8 cellular contexts compared by ENCODE assay signal in the genomic region with DNA sequence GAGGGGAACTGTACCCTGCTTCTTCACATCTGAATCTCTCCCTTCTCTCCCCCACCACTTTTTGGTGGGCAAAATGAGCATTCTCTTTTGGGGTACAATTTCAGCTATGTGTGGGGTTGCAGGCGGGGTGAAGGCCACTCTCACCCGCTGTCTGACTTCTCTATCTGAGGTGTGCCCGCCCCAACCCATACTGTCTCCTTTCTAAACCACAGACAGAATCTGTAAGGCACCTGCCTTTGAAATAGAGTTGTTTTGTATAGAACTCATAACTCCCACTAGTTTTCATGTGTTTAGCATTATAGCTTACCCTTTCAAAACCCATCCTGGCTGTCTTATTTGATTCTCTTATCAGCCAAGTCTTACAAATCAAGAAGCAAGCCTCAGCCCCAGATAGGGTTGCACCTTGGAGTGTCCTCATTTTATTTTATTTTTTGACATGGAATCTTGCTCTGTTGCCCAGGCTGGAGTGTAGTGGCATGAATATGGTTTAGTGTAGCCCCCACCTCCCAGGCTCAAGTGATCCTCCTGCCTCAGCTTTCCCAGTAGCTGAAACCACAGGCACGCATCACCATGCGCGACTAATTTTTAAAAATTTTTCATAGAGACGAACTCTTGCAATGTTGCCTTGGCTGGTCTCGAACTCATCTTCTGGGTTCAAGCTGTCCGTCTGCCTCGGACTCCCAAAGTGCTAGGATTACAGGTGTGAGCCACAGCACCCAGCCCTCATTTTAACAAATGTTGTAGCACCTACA. TPM values are rescaled to one million over a fixed set of nuclear protein-coding genes. Genes with fewer than 3 reads are reported as not detected.
DNase-seq lines count a peak whose midpoint lies in the region; ATAC-seq and TF ChIP-seq lines count a peak whose summit lies in the region.

No MANE protein-coding gene starts in this region.

- H3K4me3 Mint-ChIP-seq in type B pancreatic cell, result peak overlapping the region; percentile 63

- H3K36me3 ChIP-seq in heart right ventricle, result peaks cover 0 to 33% (median 0%) of the 10 kb centered on the region in 9 donors

- no peaks in the 10 kb centered on the region for H3K9me3 Mint-ChIP-seq in type B pancreatic cell

- intact Hi-C loops in heart right ventricle (cut with DNase I), result loop anchor here in 1 of 10 donors (5.0 kb wide), 1 partner anchor 36 kb away; no protein-coding TSS in a partner anchor
- intact Hi-C loops in cardiac septum (cut with DNase I), result no loop called here

- H3K27me3 Mint-ChIP-seq in type B pancreatic cell, result no peaks in the 10 kb centered on the region

- H3K27me3 ChIP-seq in heart right ventricle (no peaks in the 10 kb centered on the region), layer of hippocampus (ENCODE audit: control insufficient read depth, insufficient read depth, low read length) (no peaks in the 10 kb centered on the region)

- peak overlapping the region in 1 of 10 donors; percentile 18 for H3K4me3 ChIP-seq in heart right ventricle

- H3K4me1 Mint-ChIP-seq in type B pancreatic cell (ENCODE audit: unreplicated experiment), result peaks cover 88% of the 10 kb centered on the region

- ATAC-seq in heart right ventricle, result no peak
- ATAC-seq in GM18520 (IDR thresholded peaks at IDR 0.05; ENCODE audit: unreplicated experiment), result no peak

- DNase-seq in heart right ventricle (no peak), cardiac septum (ENCODE audit: low spot score) (no peak), type B pancreatic cell (ENCODE audit: extremely low spot score, unreplicated experiment) (no peak), DMS53 (lab: John Stamatoyannopoulos, UW) (no peak), NCI-H524 treated with DMSO at 0.1 percent for 48 hours (lab: John Stamatoyannopoulos, UW) (no peak)
- peak; percentile 60 for DNase-seq in activated CD8-positive, alpha-beta memory T cell treated with anti-CD3 and anti-CD28 coated beads, Interleukin-2, amount 50 U/mL, for 4 hours

- WGBS in heart right ventricle, 2 donors, result 87 to 94% methylated on average over 10 of the region's 10 CpGs

- peaks cover 33 to 100% (median 99%) of the 10 kb centered on the region in 9 donors for H3K4me1 ChIP-seq in heart right ventricle

- no peak for TF ChIP-seq CTCF in heart right ventricle (IDR thresholded peaks at IDR 0.05)
- TF ChIP-seq CTCF in type B pancreatic cell (conservative IDR thresholded peaks at IDR 0.05), result no peak

- H3K27ac Mint-ChIP-seq in type B pancreatic cell, result peak overlapping the region; percentile 84

- H3K9me3 ChIP-seq in heart right ventricle, result no peaks in the 10 kb centered on the region

- H3K36me3 Mint-ChIP-seq in type B pancreatic cell, result peaks cover 9% of the 10 kb centered on the region

- peak overlapping the region; percentile 54 to 100 (median 82) for H3K27ac ChIP-seq in heart right ventricle
- H3K27ac ChIP-seq in layer of hippocampus (ENCODE audit: low read depth, low read length), result peak overlapping the region; percentile 89

RNA-seq across cellular contexts. Expression of gene TSPAN14, which starts 11.9 kb away (rescaled TPM):
- total RNA-seq in heart right ventricle (10 to 100 TPM; 21.7 to 57.2 (median 27.6) TPM), cardiac septum (20.1 TPM), type B pancreatic cell (ENCODE audit: low replicate concordance) (111 and 159 TPM in 2 replicates)
- 10 to 100 TPM; 16.9 to 35.0 TPM for polyA plus RNA-seq in heart right ventricle

RNA-seq across cellular contexts. Expression of gene PRXL2A, which starts 57.7 kb away (rescaled TPM):
- 100 to 1,000 TPM in 3 of 10 donors, 10 to 100 TPM in 7; 57.3 to 135 (median 84.3) TPM for total RNA-seq in heart right ventricle
- polyA plus RNA-seq in heart right ventricle, result 10 to 100 TPM; 46.0 to 54.6 TPM
- total RNA-seq in cardiac septum, result 54.3 TPM
- 73.5 and 89.2 TPM in 2 replicates for total RNA-seq in type B pancreatic cell (ENCODE audit: low replicate concordance)
